Comparison of ENCODE assay signal across 8 cellular contexts in the genomic region with DNA sequence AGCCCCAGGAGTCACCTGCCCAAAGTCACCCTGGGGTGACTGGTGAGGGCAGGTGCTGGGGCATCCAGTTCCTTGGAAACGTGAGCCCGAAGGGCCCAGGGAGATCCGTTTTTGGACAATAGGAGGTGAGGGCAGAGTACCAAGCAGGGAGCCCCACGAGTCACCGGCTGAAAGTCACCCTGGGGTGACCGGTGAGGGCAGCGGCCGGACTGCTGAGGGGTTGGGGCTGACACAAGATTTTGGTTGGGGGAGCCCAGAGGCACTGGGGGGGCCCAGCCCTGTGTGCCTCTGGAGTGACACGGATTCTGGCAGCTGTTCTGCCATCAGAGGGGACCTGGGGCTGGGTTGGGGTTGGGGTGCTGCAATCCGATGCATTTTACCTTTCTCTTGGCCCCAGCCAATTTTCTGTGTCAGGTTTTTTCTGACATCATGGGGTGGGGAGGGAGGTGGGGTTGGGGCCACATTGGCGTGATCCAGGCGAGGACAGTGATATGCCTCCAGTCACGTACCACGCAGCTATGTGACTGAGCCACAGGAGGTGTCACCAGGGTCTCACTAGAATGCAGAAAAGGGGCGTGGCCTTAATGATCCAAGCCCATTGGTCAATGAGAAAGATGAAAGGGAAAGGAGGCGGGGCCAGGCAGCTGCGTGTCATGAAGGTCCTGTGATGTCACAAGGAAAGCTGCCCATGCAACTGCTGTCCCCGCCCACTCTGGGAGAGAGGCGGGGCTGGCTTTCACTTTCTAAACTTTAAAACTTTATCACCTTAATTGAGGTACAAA. TPM values are rescaled to one million over a fixed set of nuclear protein-coding genes. Genes with fewer than 3 reads are reported as not detected.
DNase-seq lines count a peak whose midpoint lies in the region; ATAC-seq and TF ChIP-seq lines count a peak whose summit lies in the region.
"Not testable (repeated sequence)": the region's sequence is repeated elsewhere in the genome, so short reads cannot be mapped to it uniquely, and the experiment has no call there.

No MANE protein-coding gene starts in this region.

- TF ChIP-seq POLR2A in HCT116 (IDR thresholded peaks at IDR 0.05; ENCODE audit: borderline replicate concordance, extremely low read depth, insufficient read depth, insufficient read length) = not testable (repeated sequence)

- ATAC-seq in HCT116 = peak; percentile 75

- not testable (repeated sequence) for H3K4me2 ChIP-seq in HCT116 (ENCODE audit: low read length)

- H3K9me3 ChIP-seq in HCT116 (ENCODE audit: control insufficient read depth in 1 of 2, insufficient read depth in 1 of 2, low read depth in 1 of 2, low read length in 2 of 2) = not testable (repeated sequence)

- TF ChIP-seq RAD21 in HCT116 (IDR thresholded peaks at IDR 0.05; ENCODE audit: low read depth) = not testable (repeated sequence)

- POLR2A ChIA-PET in HCT116 (lab: Charles Lee) = not testable (repeated sequence)

- RAD21 ChIA-PET in HCT116 (lab: Charles Lee; ENCODE audit: low non-redundant PET in 1 of 2, low total read pairs in 2 of 2, uncharacterized antibody in 2 of 2, unreplicated experiment in 2 of 2) = not testable (repeated sequence)

- not testable (repeated sequence) for H3K36me3 Mint-ChIP-seq in activated T-cell treated with anti-CD3 and anti-CD28 coated beads, Interleukin-2, amount 50 U/mL, for 24 hours (ENCODE audit: low read depth); osteocyte (ENCODE audit: unreplicated experiment)

- DNase-seq in COLO668 (lab: John Stamatoyannopoulos, UW; ENCODE audit: unreplicated experiment) (peak; percentile 30), HCT116 (ENCODE audit: low read depth, low spot score) (peak; percentile 63), NCI-H82 (lab: John Stamatoyannopoulos, UW) (peak; percentile 69), T-helper 9 cell (peak; percentile 21), osteocyte (ENCODE audit: extremely low spot score, unreplicated experiment) (peak; percentile 76)
- peak; percentile 59 for DNase-seq in activated T-cell treated with anti-CD3 and anti-CD28 coated beads, Interleukin-2, amount 50 U/mL, for 24 hours
- peak; percentile 21 for DNase-seq in effector CD4-positive, alpha-beta T cell
- peak; percentile 39 for DNase-seq in stimulated activated naive CD4-positive, alpha-beta T cell treated with Interleukin-2 at 50 U/mL for 16 hours (lab: John Stamatoyannopoulos, UW)

- H3K27ac Mint-ChIP-seq in activated T-cell treated with anti-CD3 and anti-CD28 coated beads, Interleukin-2, amount 50 U/mL, for 24 hours = peak overlapping the region; percentile 26
- H3K27ac Mint-ChIP-seq in osteocyte (ENCODE audit: unreplicated experiment) = not testable (repeated sequence)

- H3K4me3 Mint-ChIP-seq in activated T-cell treated with anti-CD3 and anti-CD28 coated beads, Interleukin-2, amount 50 U/mL, for 24 hours; osteocyte (ENCODE audit: unreplicated experiment): not testable (repeated sequence)

- not testable (repeated sequence) for BruUV-seq in HCT116 (replicated peaks; lab: Mats Ljungman, UMichigan)

- not testable (repeated sequence) for H3K4me3 ChIP-seq in HCT116 (replicated peaks in 1 of 2; ENCODE audit: low read depth in 1 of 2, low read length in 2 of 2)

- CTCF ChIA-PET in HCT116 (lab: Charles Lee) = not testable (repeated sequence)

- not testable (repeated sequence) for H3K27ac ChIP-seq in HCT116 (ENCODE audit: low read depth, low read length)

- not testable (repeated sequence) for H3K36me3 ChIP-seq in HCT116 (ENCODE audit: control insufficient read depth in 1 of 2, insufficient read depth in 2 of 2, low read length in 2 of 2)

- intact Hi-C loops in HCT116 (cut with micrococcal nuclease) = not testable (repeated sequence)

- H3K9me2 ChIP-seq in HCT116 (ENCODE audit: insufficient read depth) = not testable (repeated sequence)

- TF ChIP-seq CTCF in HCT116 (IDR thresholded peaks at IDR 0.05 in 2 of 3, conservative IDR thresholded peaks at IDR 0.05 in 1 of 3; ENCODE audit: borderline replicate concordance in 1 of 3, insufficient read depth in 1 of 3, low read depth in 2 of 3, low read length in 2 of 3); osteocyte (IDR thresholded peaks at IDR 0.05): not testable (repeated sequence)

- peaks cover 42% of the 10 kb centered on the region for H3K4me1 Mint-ChIP-seq in activated T-cell treated with anti-CD3 and anti-CD28 coated beads, Interleukin-2, amount 50 U/mL, for 24 hours (ENCODE audit: low read depth)
- H3K4me1 Mint-ChIP-seq in osteocyte (ENCODE audit: unreplicated experiment) = not testable (repeated sequence)

- H3K79me2 ChIP-seq in HCT116 (ENCODE audit: insufficient read depth, low read length) = not testable (repeated sequence)

- not testable (repeated sequence) for H3K27me3 ChIP-seq in HCT116 (ENCODE audit: insufficient read depth, low read length)

- H3K4me1 ChIP-seq in HCT116 (ENCODE audit: control insufficient read depth in 1 of 2, insufficient read depth in 2 of 2, low read length in 2 of 2) = not testable (repeated sequence)

- H3K9ac ChIP-seq in HCT116 (ENCODE audit: low read length) = not testable (repeated sequence)

- H4K20me1 ChIP-seq in HCT116 (ENCODE audit: insufficient read depth) = not testable (repeated sequence)

- not testable (repeated sequence) for H2AFZ ChIP-seq in HCT116 (ENCODE audit: low read depth, low read length, poor library complexity, severe bottlenecking)

- H3K9me3 Mint-ChIP-seq in activated T-cell treated with anti-CD3 and anti-CD28 coated beads, Interleukin-2, amount 50 U/mL, for 24 hours; osteocyte (ENCODE audit: unreplicated experiment): not testable (repeated sequence)

- peaks cover 11% of the 10 kb centered on the region for H3K27me3 Mint-ChIP-seq in activated T-cell treated with anti-CD3 and anti-CD28 coated beads, Interleukin-2, amount 50 U/mL, for 24 hours
- H3K27me3 Mint-ChIP-seq in osteocyte (ENCODE audit: unreplicated experiment) = peaks cover 14% of the 10 kb centered on the region

TF ChIP-seq in HCT116, 20 proteins besides CTCF, POLR2A, EP300 and RAD21:
- peak; percentile 94 for TF ChIP-seq TCF7L2 (IDR thresholded peaks at IDR 0.05; ENCODE audit: borderline replicate concordance, extremely low read depth, insufficient read depth, insufficient read length)

RNA-seq across cellular contexts. Expression of gene NIPA1, which starts 10.7 kb away (rescaled TPM):
- total RNA-seq in HCT116 (2021; ENCODE audit: unreplicated experiment) (30.6 TPM), osteocyte (14.7 and 15.5 TPM in 2 replicates)
- polyA plus RNA-seq in HCT116 (2012) = 21.8 and 27.4 TPM in 2 replicates

Comparison
In these comparisons a context has a peak if more than half of its experiments do, and no peak if none do; other contexts are left out.
1. DNase-seq: peak in every context shown above with its lines; median percentile 76 in osteocyte; 69 in NCI-H82; 63 in HCT116; 59 in activated T-cell treated with anti-CD3 and anti-CD28 coated beads, Interleukin-2, amount 50 U/mL, for 24 hours; 39 in stimulated activated naive CD4-positive, alpha-beta T cell treated with Interleukin-2 at 50 U/mL for 16 hours; 30 in COLO668; 21 in T-helper 9 cell; 21 in effector CD4-positive, alpha-beta T cell.